In the genomic region with DNA sequence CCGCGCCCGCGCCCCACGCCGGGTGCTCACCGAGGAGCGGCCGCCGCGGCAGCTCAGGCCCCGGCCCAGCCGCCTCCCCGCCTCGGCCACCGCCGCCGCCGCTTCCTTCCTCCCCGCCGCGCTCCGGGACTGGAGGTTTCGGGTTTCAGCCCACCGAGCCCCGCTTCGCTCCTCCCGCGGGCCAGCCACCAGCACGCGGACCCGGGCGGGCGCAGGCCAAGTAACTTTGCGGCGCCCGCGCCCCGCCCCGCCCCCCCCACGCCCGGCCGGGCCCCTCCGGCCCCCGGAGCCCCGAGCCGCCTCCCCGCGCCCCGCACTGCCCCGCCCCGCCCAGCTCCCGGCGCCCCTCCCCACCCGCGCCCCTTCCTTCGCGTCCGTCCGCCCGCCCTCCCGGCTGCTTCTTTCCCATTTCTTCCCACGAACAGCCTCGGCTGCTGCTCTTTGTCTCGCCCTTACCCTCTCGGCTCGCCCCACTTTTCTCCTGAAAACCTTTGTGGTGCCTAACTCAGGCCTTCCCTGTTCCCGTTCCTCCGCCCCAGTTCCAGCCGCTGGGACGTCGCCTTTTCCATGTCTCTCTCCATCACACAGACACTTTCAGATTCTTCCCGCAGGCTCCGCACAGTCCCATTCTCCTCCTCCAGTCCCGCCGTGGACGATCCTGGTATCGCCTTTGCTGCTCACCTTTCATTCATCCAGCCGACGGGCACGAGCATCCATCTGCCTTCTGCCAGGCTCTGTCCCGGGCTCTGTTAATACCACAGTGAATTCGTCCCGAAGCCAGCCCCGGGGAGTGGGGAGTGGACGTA, we compare ENCODE assay signal across 1 cellular context.
TF ChIP-seq lines count a peak whose summit lies in the region.

A gene with protein sequence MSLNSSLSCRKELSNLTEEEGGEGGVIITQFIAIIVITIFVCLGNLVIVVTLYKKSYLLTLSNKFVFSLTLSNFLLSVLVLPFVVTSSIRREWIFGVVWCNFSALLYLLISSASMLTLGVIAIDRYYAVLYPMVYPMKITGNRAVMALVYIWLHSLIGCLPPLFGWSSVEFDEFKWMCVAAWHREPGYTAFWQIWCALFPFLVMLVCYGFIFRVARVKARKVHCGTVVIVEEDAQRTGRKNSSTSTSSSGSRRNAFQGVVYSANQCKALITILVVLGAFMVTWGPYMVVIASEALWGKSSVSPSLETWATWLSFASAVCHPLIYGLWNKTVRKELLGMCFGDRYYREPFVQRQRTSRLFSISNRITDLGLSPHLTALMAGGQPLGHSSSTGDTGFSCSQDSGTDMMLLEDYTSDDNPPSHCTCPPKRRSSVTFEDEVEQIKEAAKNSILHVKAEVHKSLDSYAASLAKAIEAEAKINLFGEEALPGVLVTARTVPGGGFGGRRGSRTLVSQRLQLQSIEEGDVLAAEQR (minus strand): TSS at position 222 of the 806 bp plus-strand sequence. CDS start 32,080 bp downstream, outside the sequence.

TF ChIP-seq in A549, 52 proteins besides CTCF, POLR2A, EP300 and RAD21 (continued from another document):
- TF ChIP-seq, protein P1, sequence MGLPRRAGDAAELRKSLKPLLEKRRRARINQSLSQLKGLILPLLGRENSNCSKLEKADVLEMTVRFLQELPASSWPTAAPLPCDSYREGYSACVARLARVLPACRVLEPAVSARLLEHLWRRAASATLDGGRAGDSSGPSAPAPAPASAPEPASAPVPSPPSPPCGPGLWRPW (IDR thresholded peaks at IDR 0.05), result no peak
- TF ChIP-seq TP53 (CRISPR knock-in tag; IDR thresholded peaks at IDR 0.05), result no peak
